Comparison of ENCODE assay signal across 24 cellular contexts in the genomic region with DNA sequence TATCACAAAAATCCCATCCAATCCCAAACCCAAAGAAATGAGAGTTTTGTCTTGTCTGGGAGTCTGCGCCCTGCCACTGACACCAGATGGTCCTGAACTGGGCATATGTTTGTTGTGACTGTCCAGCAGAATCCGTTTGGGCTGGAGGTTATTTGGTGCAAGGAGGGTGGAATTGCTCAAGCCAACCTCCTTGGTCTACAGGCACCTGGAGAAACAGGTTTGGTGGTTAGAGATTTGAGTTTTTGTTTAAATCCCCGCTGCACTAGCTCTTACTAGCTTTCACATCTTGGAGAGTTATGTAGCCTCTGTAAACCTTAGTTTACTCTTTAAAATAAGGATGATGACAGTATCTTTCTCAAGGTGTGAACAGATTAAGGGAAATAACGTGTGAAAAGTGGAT.
"Had no signal": no experiment of that assay in that cellular context is flagged by ENCODE, and none has a peak within 500 bp of the region (broad histone marks: within the 10 kb centered on the region; RNA-seq: fewer than 3 reads in every experiment).

No MANE protein-coding gene starts in this region.

- DNase-seq: MV-4-11, NCI-H1048, NCI-H1105, NCI-H1417, NCI-H1436 treated with DMSO at 0.1 percent for 48 hours, NCI-H1694, NCI-H187 treated with DMSO at 0.1 percent for 48 hours, NCI-H2029 treated with DMSO at 0.1 percent for 48 hours, NCI-H226, NCI-H446, NCI-H510A, NCI-H524 treated with DMSO at 0.1 percent for 48 hours, NCI-H69, NCI-H774, OCI-M1, Right ventricle myocardium superior, RPMI8226, SIG-M5 had no signal

- H3K4me3 ChIP-seq: K562, SJSA1, SK-N-MC had no signal

- H3K9ac ChIP-seq: KMS-11 had no signal

- H3K27me3 ChIP-seq: SJSA1 had no signal

- H3K9me3 ChIP-seq: SJSA1 had no signal

- ATAC-seq: K562 had no signal

- H3K36me3 ChIP-seq: SJSA1 had no signal

- H3K4me2 ChIP-seq: KMS-11 had no signal

- H3K36me3 Mint-ChIP-seq: IgD-negative memory B cell had no signal

- H3K9me3 Mint-ChIP-seq: IgD-negative memory B cell had no signal

- H3K27ac ChIP-seq: HL-60, KMS-11, SJSA1, SK-N-MC had no signal
